30 cellular contexts compared by ENCODE assay signal in the genomic region with DNA sequence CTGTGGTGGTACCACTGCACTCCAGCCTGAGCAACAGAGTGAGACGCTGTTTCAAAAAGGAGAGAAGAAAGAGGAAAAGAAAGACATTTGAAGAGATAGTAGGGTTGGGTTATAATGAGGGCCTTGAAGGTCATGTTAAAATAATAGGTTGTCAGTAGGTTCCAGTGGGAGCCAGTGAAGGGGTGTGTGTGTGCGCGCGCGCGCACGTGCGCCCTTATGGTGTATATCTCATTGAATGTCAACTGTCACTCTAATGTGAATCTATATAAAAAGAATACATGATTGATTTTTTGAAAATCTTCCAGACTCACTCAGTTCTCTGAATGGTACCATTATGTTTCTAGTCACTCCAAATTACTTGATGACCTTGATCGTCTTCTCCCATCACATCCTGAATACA.
"Had no signal": no experiment of that assay in that cellular context is flagged by ENCODE, and none has a peak within 500 bp of the region (broad histone marks: within the 10 kb centered on the region; RNA-seq: fewer than 3 reads in every experiment).

No MANE protein-coding gene starts in this region.

- H3K36me3 ChIP-seq: brain microvascular endothelial cell, esophagus muscularis mucosa, gastrocnemius medialis, heart left ventricle, WERI-Rb-1 had no signal

- H3K9me3 ChIP-seq: esophagus muscularis mucosa, gastrocnemius medialis, heart left ventricle had no signal

- H3K27me3 Mint-ChIP-seq: activated B cell treated with CpG ODN at 0.5 μM for 24 hours; activated CD4-positive, alpha-beta memory T cell treated with anti-CD3 and anti-CD28 coated beads for 36 hours; activated CD8-positive, alpha-beta memory T cell treated with anti-CD3 and anti-CD28 coated beads, Interleukin-2, amount 10 ng/mL, durations not matched to agents 7 days and 5 days; activated naive CD4-positive, alpha-beta T cell treated with anti-CD3 and anti-CD28 coated beads, Interleukin-2, amount 10 ng/mL, durations not matched to agents 7 days and 5 days; effector memory CD8-positive, alpha-beta T cell; T-helper 17 cell had no signal

- H3K4me3 Mint-ChIP-seq: activated CD4-positive, alpha-beta memory T cell treated with anti-CD3 and anti-CD28 coated beads for 36 hours; activated CD8-positive, alpha-beta memory T cell treated with anti-CD3 and anti-CD28 coated beads, Interleukin-2, amount 10 ng/mL, durations not matched to agents 7 days and 5 days; activated CD8-positive, alpha-beta T cell treated with anti-CD3 and anti-CD28 coated beads, Interleukin-2, amount 10 ng/mL, durations not matched to agents 7 days and 5 days; activated naive CD4-positive, alpha-beta T cell treated with anti-CD3 and anti-CD28 coated beads, Interleukin-2, amount 10 ng/mL, durations not matched to agents 7 days and 5 days; effector memory CD8-positive, alpha-beta T cell; T-helper 17 cell; T-helper 2 cell treated with Interferon-gamma antibody and Interleukin-4, amounts not matched to agents 5 μg/mL and 100 μg/mL, for 36 hours had no signal

- H3K27ac Mint-ChIP-seq: activated B cell treated with CpG ODN at 0.5 μM for 24 hours; activated CD4-positive, alpha-beta memory T cell treated with anti-CD3 and anti-CD28 coated beads for 36 hours; activated CD8-positive, alpha-beta memory T cell treated with anti-CD3 and anti-CD28 coated beads, Interleukin-2, amount 10 ng/mL, durations not matched to agents 7 days and 5 days; activated CD8-positive, alpha-beta T cell treated with anti-CD3 and anti-CD28 coated beads, Interleukin-2, amount 10 ng/mL, durations not matched to agents 7 days and 5 days; activated naive CD4-positive, alpha-beta T cell treated with anti-CD3 and anti-CD28 coated beads, Interleukin-2, amount 10 ng/mL, durations not matched to agents 7 days and 5 days; effector memory CD8-positive, alpha-beta T cell; T-helper 17 cell; T-helper 2 cell treated with Interferon-gamma antibody and Interleukin-4, amounts not matched to agents 5 μg/mL and 100 μg/mL, for 36 hours had no signal

- H3K9me3 Mint-ChIP-seq: activated B cell treated with CpG ODN at 0.5 μM for 24 hours; activated CD4-positive, alpha-beta memory T cell treated with anti-CD3 and anti-CD28 coated beads for 36 hours; activated naive CD4-positive, alpha-beta T cell treated with anti-CD3 and anti-CD28 coated beads, Interleukin-2, amount 10 ng/mL, durations not matched to agents 7 days and 5 days; activated naive CD4-positive, alpha-beta T cell treated with anti-CD3 and anti-CD28 coated beads, Interleukin-2, amount 50 U/mL, for 72 hours; effector memory CD8-positive, alpha-beta T cell; T-helper 2 cell treated with Interferon-gamma antibody and Interleukin-4, amounts not matched to agents 5 μg/mL and 100 μg/mL, for 36 hours had no signal

- DNase-seq: activated B cell treated with CpG ODN at 0.5 μM for 24 hours; activated CD4-positive, alpha-beta memory T cell treated with anti-CD3 and anti-CD28 coated beads for 36 hours; activated CD4-positive, alpha-beta T cell treated with anti-CD3 and anti-CD28 coated beads for 48 hours; activated CD8-positive, alpha-beta memory T cell treated with anti-CD3 and anti-CD28 coated beads, Interleukin-2, amount 10 ng/mL, durations not matched to agents 7 days and 5 days; activated CD8-positive, alpha-beta memory T cell treated with anti-CD3 and anti-CD28 coated beads, Interleukin-2, amount 50 U/mL, for 4 hours; activated CD8-positive, alpha-beta T cell treated with anti-CD3 and anti-CD28 coated beads, Interleukin-2, amount 10 ng/mL, durations not matched to agents 7 days and 5 days; activated gamma-delta T cell; activated naive CD4-positive, alpha-beta T cell; activated naive CD4-positive, alpha-beta T cell treated with anti-CD3 and anti-CD28 coated beads, Interleukin-2, amount 10 ng/mL, durations not matched to agents 7 days and 5 days; activated T-cell treated with anti-CD3 and anti-CD28 coated beads, Interleukin-2, amount 50 U/mL, for 1 hour; activated T-cell treated with anti-CD3 and anti-CD28 coated beads, Interleukin-2, amount 50 U/mL, for 48 hours; amniotic stem cell; anterior cingulate cortex; brain microvascular endothelial cell; cortex of kidney; effector CD4-positive, alpha-beta T cell; effector memory CD8-positive, alpha-beta T cell; erythroblast; foreskin keratinocyte; gastrocnemius medialis; glutamatergic neuron; heart left ventricle; T-helper 1 cell; T-helper 17 cell; T1000; WERI-Rb-1 had no signal

- H3K27ac ChIP-seq: brain microvascular endothelial cell, esophagus muscularis mucosa, foreskin keratinocyte, WERI-Rb-1 had no signal

- H3K4me3 ChIP-seq: esophagus muscularis mucosa, gastrocnemius medialis, heart left ventricle had no signal

- H3K27me3 ChIP-seq: brain microvascular endothelial cell, esophagus muscularis mucosa, foreskin keratinocyte, gastrocnemius medialis, heart left ventricle had no signal

- ATAC-seq: activated CD4-positive, CD25-positive, alpha-beta regulatory T cell treated with anti-CD3 and anti-CD28 coated beads, Interleukin-2, amount 50 U/mL, for 24 hours; activated CD8-positive, alpha-beta memory T cell treated with anti-CD3 and anti-CD28 coated beads, Interleukin-2, amount 10 ng/mL, durations not matched to agents 7 days and 5 days; activated CD8-positive, alpha-beta T cell treated with anti-CD3 and anti-CD28 coated beads, Interleukin-2, amount 10 ng/mL, durations not matched to agents 7 days and 5 days; activated naive CD4-positive, alpha-beta T cell treated with anti-CD3 and anti-CD28 coated beads, Interleukin-2, amount 50 U/mL, for 72 hours; effector memory CD8-positive, alpha-beta T cell; foreskin keratinocyte; gastrocnemius medialis; heart left ventricle; T-helper 17 cell had no signal
